21 cellular contexts compared by ENCODE assay signal in the genomic region with DNA sequence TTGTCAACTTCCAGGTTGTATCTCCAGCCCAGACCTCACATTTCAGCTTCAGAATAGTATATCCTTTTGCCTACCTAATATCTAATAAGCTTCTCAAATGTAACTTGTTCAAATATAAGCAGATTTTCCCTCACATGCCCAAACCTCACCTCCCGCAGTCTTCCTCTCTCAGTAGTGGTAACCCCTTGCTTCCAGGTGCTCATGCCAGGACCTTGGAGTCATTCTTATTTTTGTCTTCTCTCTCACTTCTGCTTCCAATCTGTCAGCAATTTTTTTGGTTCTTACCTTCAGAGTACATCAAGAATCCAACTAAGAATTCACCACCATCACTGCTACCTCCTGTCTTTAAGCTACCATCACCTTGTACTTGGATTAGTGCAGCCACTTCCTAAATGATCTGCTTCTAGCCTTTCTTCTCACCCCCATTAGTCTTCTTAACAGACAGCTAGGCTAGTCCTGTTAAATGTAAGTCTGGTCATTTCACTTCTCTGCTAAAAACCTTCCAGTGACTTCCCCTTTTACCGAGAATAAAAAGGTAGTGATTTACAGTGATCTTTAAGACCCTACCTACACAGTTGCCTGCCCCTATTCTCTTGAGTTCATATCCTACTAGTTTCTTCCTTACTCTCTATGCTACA. TPM values are rescaled to one million over a fixed set of nuclear protein-coding genes. Genes with fewer than 3 reads are reported as not detected.
DNase-seq lines count a peak whose midpoint lies in the region; ATAC-seq and TF ChIP-seq lines count a peak whose summit lies in the region.
"Had no signal": no experiment of that assay in that cellular context is flagged by ENCODE, and none has a peak within 500 bp of the region (broad histone marks: within the 10 kb centered on the region; RNA-seq: fewer than 3 reads in every experiment).

No MANE protein-coding gene starts in this region.

- intact Hi-C loops in dorsolateral prefrontal cortex (cut with DNase I), result no loop called here

- no peak overlapping the region for H3K27ac Mint-ChIP-seq in stimulated activated naive CD8-positive, alpha-beta T cell treated with anti-CD3 and anti-CD28 coated beads, Interleukin-15, amount 100 ng/mL, for 72 hours
- H3K27ac Mint-ChIP-seq: activated naive CD8-positive, alpha-beta T cell had no signal

- no peak overlapping the region for H3K4me3 ChIP-seq in dorsolateral prefrontal cortex
- H3K4me3 ChIP-seq: left lung, sigmoid colon had no signal

- POLR2A ChIA-PET in GM10248 (lab: Yijun Ruan, JAX), result no interaction called here

- TF ChIP-seq CTCF in GM10248 (IDR thresholded peaks at IDR 0.05; ENCODE audit: control extremely low read depth, extremely low read depth, low read depth, missing control alignments) (no peak), dorsolateral prefrontal cortex (IDR thresholded peaks at IDR 0.05 in 54 of 56, conservative IDR thresholded peaks at IDR 0.05 in 2 of 56; ENCODE audit: low read depth in 1 of 56, partially characterized antibody in 56 of 56) (no peak)

- peak; percentile 76 for ATAC-seq in GM18868 (IDR thresholded peaks at IDR 0.05; ENCODE audit: unreplicated experiment)
- ATAC-seq in stimulated activated naive CD8-positive, alpha-beta T cell treated with anti-CD3 and anti-CD28 coated beads, Interleukin-15, amount 100 ng/mL, for 72 hours, result no peak

- no peaks in the 10 kb centered on the region for H3K27me3 Mint-ChIP-seq in stimulated activated naive CD8-positive, alpha-beta T cell treated with anti-CD3 and anti-CD28 coated beads, Interleukin-15, amount 100 ng/mL, for 72 hours
- H3K27me3 Mint-ChIP-seq: activated naive CD8-positive, alpha-beta T cell had no signal

- no peaks in the 10 kb centered on the region for H3K27me3 ChIP-seq in dorsolateral prefrontal cortex
- H3K27me3 ChIP-seq: left lung, sigmoid colon had no signal

- peak overlapping the region in 1 of 59 donors; percentile 7 for H3K27ac ChIP-seq in dorsolateral prefrontal cortex
- H3K27ac ChIP-seq: HL-60, left lung, parathyroid adenoma, sigmoid colon had no signal

- CTCF ChIA-PET in GM10248 (lab: Yijun Ruan, JAX), result interaction anchor here (0.8 to 1.8 kb wide), 5 partner anchors 9 to 164 kb away, joined by 3 to 5 read pairs (median 3); partner anchors contain the start of genes ANKIB1 and KRIT1

- no peak overlapping the region for H3K4me3 Mint-ChIP-seq in stimulated activated naive CD8-positive, alpha-beta T cell treated with anti-CD3 and anti-CD28 coated beads, Interleukin-15, amount 100 ng/mL, for 72 hours
- H3K4me3 Mint-ChIP-seq: activated naive CD8-positive, alpha-beta T cell had no signal

- peaks cover 15% of the 10 kb centered on the region for H3K4me1 Mint-ChIP-seq in stimulated activated naive CD8-positive, alpha-beta T cell treated with anti-CD3 and anti-CD28 coated beads, Interleukin-15, amount 100 ng/mL, for 72 hours

- peaks cover 0 to 6% of the 10 kb centered on the region in 2 donors for H3K9me3 Mint-ChIP-seq in stimulated activated naive CD8-positive, alpha-beta T cell treated with anti-CD3 and anti-CD28 coated beads, Interleukin-15, amount 100 ng/mL, for 72 hours

- DNase-seq in GM10248 (ENCODE audit: extremely low spot score), result peak; percentile 13
- DNase-seq in RPMI8226, result peak; percentile 48
- peak; percentile 26 for DNase-seq in myocyte (ENCODE audit: low read depth)
- no peak for DNase-seq in NCI-H446 (lab: John Stamatoyannopoulos, UW)
- DNase-seq in dorsolateral prefrontal cortex, result no peak
- DNase-seq in stimulated activated naive CD8-positive, alpha-beta T cell treated with anti-CD3 and anti-CD28 coated beads, Interleukin-15, amount 100 ng/mL, for 72 hours, result no peak
- DNase-seq: activated CD4-positive, alpha-beta T cell treated with anti-CD3 and anti-CD28 coated beads for 4 hours; DMS79; effector CD4-positive, alpha-beta T cell; erythroblast; foreskin melanocyte; left lung; NCI-H1436; NCI-H524; NK-92 treated with Interleukin-12 subunit alpha and Interleukin-12 subunit beta, amount 100 ng/mL, for 24 hours; SHP77; sigmoid colon had no signal

RNA-seq across cellular contexts. Expression of gene ANKIB1, which starts 14.0 kb away (rescaled TPM):
- total RNA-seq in myocyte (34.6 and 37.6 TPM in 2 replicates), dorsolateral prefrontal cortex (100 to 1,000 TPM; 111 to 248 (median 163) TPM)
- 21.7 TPM for polyA plus RNA-seq in myocyte (2012)

RNA-seq across cellular contexts. Expression of gene KRIT1, which starts 14.0 kb away (rescaled TPM):
- 59.2 and 60.4 TPM in 2 replicates for total RNA-seq in myocyte
- polyA plus RNA-seq in myocyte (2012), result 20.2 TPM
- 10 to 100 TPM; 40.9 to 99.0 (median 70.3) TPM for total RNA-seq in dorsolateral prefrontal cortex

Comparison
In these comparisons a context has a peak if more than half of its experiments do, and no peak if none do; other contexts are left out.
1. DNase-seq: peak in GM10248 (single experiment), RPMI8226 (single experiment) and myocyte (single experiment); none in NCI-H446 (0 of 2), dorsolateral prefrontal cortex (0 of 10) and stimulated activated naive CD8-positive, alpha-beta T cell treated with anti-CD3 and anti-CD28 coated beads, Interleukin-15, amount 100 ng/mL, for 72 hours (0 of 2).